In the genomic region with DNA sequence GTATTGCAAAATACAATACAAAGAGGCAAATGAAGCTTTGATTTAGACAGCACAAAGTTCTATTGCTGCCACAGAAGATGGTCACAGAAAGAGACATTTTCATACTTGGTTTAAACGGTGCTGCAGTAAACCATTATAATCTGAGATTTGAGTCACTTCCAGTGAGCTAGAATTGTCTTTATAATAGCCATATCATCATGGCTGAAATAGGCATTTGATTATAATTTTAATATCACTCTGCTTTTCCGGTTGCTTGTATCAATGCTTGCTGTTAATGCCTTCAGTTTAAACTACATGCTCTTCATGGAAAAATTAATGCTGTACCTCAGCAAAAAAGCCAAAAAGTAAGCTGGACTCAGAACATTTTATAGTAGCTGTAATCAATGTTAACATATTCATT, we compare ENCODE assay signal across 10 cellular contexts. TPM values are rescaled to one million over a fixed set of nuclear protein-coding genes. Genes with fewer than 3 reads are reported as not detected.
DNase-seq lines count a peak whose midpoint lies in the region; TF ChIP-seq lines count a peak whose summit lies in the region.
"Had no signal": no experiment of that assay in that cellular context is flagged by ENCODE, and none has a peak within 500 bp of the region (broad histone marks: within the 10 kb centered on the region; RNA-seq: fewer than 3 reads in every experiment).

No MANE protein-coding gene starts in this region.

- peaks cover 2% of the 10 kb centered on the region; the same call in 1 of the 2 replicates for H3K79me2 ChIP-seq in PC-9 (ENCODE audit: low read depth)

- no peaks in the 10 kb centered on the region for H3K9me3 Mint-ChIP-seq in activated naive CD8-positive, alpha-beta T cell (ENCODE audit: low read depth)
- no peaks in the 10 kb centered on the region for H3K9me3 Mint-ChIP-seq in activated naive CD8-positive, alpha-beta T cell treated with anti-CD3 and anti-CD28 coated beads for 36 hours
- H3K9me3 Mint-ChIP-seq in immature natural killer cell = no peaks in the 10 kb centered on the region

- no peak for DNase-seq in activated naive CD8-positive, alpha-beta T cell treated with anti-CD3 and anti-CD28 coated beads for 36 hours
- DNase-seq in PC-9 (no peak), immature natural killer cell (no peak), head of caudate nucleus (no peak), pons (ENCODE audit: low spot score) (no peak)
- DNase-seq in stimulated activated CD4-positive, alpha-beta T cell treated with anti-CD3 and anti-CD28 coated beads, Interleukin-1b, Interleukin-23, amount 100 ng/mL, for 48 hours = no peak

- no peaks in the 10 kb centered on the region for H3K9me2 ChIP-seq in PC-9 (ENCODE audit: insufficient read depth)

- H3K4me3 ChIP-seq in PC-9 = peak overlapping the region; percentile 51; the same call in 1 of the 2 replicates
- peak overlapping the region; percentile 66 to 82 (median 74) for H3K4me3 ChIP-seq in skeletal muscle tissue (ENCODE audit: low read length in 3 of 3)
- H3K4me3 ChIP-seq: lung had no signal

- no peak for TF ChIP-seq CTCF in PC-9 (conservative IDR thresholded peaks at IDR 0.05)

- H3K4me1 ChIP-seq in PC-9 (replicated peaks; ENCODE audit: insufficient read depth) (peaks cover 56% of the 10 kb centered on the region), skeletal muscle tissue (ENCODE audit: control insufficient read depth in 3 of 3, insufficient read depth in 3 of 3, low read length in 3 of 3) (peaks cover 16 to 28% (median 24%) of the 10 kb centered on the region in 3 donors)

- peak overlapping the region; percentile 83 for H3K4me2 ChIP-seq in PC-9

- CTCF ChIA-PET in PC-9 (lab: Charles Lee) = no interaction called here

- no TSS peak for BruUV-seq in PC-9 (replicated peaks; lab: Mats Ljungman, UMichigan)

- no peaks in the 10 kb centered on the region for H3K9me3 ChIP-seq in PC-9 (ENCODE audit: insufficient read depth, low read depth)
- H3K9me3 ChIP-seq in skeletal muscle tissue (ENCODE audit: control insufficient read depth in 3 of 3, low read length in 3 of 3) = no peaks in the 10 kb centered on the region
- H3K9me3 ChIP-seq: vagina had no signal

- intact Hi-C loops in PC-9 (cut with micrococcal nuclease; ENCODE audit: unreplicated experiment) = loop anchor here (1.0 kb wide), 1 partner anchor 154 kb away; no protein-coding TSS in a partner anchor
- intact Hi-C loops in head of caudate nucleus (cut with DNase I) = no loop called here

- no peak overlapping the region for H2AFZ ChIP-seq in PC-9

- no peak overlapping the region for H3K27ac Mint-ChIP-seq in activated naive CD8-positive, alpha-beta T cell
- H3K27ac Mint-ChIP-seq in activated naive CD8-positive, alpha-beta T cell treated with anti-CD3 and anti-CD28 coated beads for 36 hours = no peak overlapping the region
- peak overlapping the region in 2 of 6 donors; percentile 1 to 80 for H3K27ac Mint-ChIP-seq in immature natural killer cell

- H4K20me1 ChIP-seq in PC-9 (ENCODE audit: insufficient read depth) = no peaks in the 10 kb centered on the region

- peaks cover 35% of the 10 kb centered on the region for H3K4me1 Mint-ChIP-seq in activated naive CD8-positive, alpha-beta T cell (ENCODE audit: low read depth)
- peaks cover 20% of the 10 kb centered on the region for H3K4me1 Mint-ChIP-seq in activated naive CD8-positive, alpha-beta T cell treated with anti-CD3 and anti-CD28 coated beads for 36 hours
- H3K4me1 Mint-ChIP-seq in immature natural killer cell = peaks cover 37 to 56% of the 10 kb centered on the region in 2 donors

- H3K4me3 Mint-ChIP-seq in activated naive CD8-positive, alpha-beta T cell = peak overlapping the region; percentile 92
- no peak overlapping the region for H3K4me3 Mint-ChIP-seq in activated naive CD8-positive, alpha-beta T cell treated with anti-CD3 and anti-CD28 coated beads for 36 hours
- peak overlapping the region; percentile 1 to 96 (median 48) for H3K4me3 Mint-ChIP-seq in immature natural killer cell

- peak overlapping the region; percentile 66; the same call in 1 of the 2 replicates for H3K27ac ChIP-seq in PC-9
- peak overlapping the region; percentile 92 for H3K27ac ChIP-seq in skeletal muscle tissue (ENCODE audit: low read depth, low read length)

- H3K9ac ChIP-seq in skeletal muscle tissue (ENCODE audit: low read depth in 1 of 3, low read length in 3 of 3) = peak overlapping the region; percentile 78 to 88 (median 86)

- POLR2A ChIA-PET in PC-9 (lab: Charles Lee; ENCODE audit: unreplicated experiment) = interaction anchor here (0.6 kb wide), 1 partner anchor 46 kb away, joined by 11 read pairs; no protein-coding TSS in a partner anchor

- no peaks in the 10 kb centered on the region for H3K27me3 Mint-ChIP-seq in activated naive CD8-positive, alpha-beta T cell
- peaks cover 6% of the 10 kb centered on the region for H3K27me3 Mint-ChIP-seq in activated naive CD8-positive, alpha-beta T cell treated with anti-CD3 and anti-CD28 coated beads for 36 hours
- H3K27me3 Mint-ChIP-seq in immature natural killer cell (ENCODE audit: low read depth in 3 of 3) = peaks cover 2 to 10% (median 8%) of the 10 kb centered on the region in 3 donors

- no peaks in the 10 kb centered on the region for H3K36me3 Mint-ChIP-seq in activated naive CD8-positive, alpha-beta T cell
- H3K36me3 Mint-ChIP-seq in activated naive CD8-positive, alpha-beta T cell treated with anti-CD3 and anti-CD28 coated beads for 36 hours = peaks cover 7% of the 10 kb centered on the region
- no peaks in the 10 kb centered on the region for H3K36me3 Mint-ChIP-seq in immature natural killer cell

- H3K36me3 ChIP-seq in PC-9 (ENCODE audit: low read depth) = no peaks in the 10 kb centered on the region
- H3K36me3 ChIP-seq in skeletal muscle tissue (ENCODE audit: control insufficient read depth in 3 of 3, insufficient read depth in 3 of 3, low read length in 3 of 3) = no peaks in the 10 kb centered on the region
- H3K36me3 ChIP-seq: vagina had no signal

- no peaks in the 10 kb centered on the region for H3K27me3 ChIP-seq in PC-9 (ENCODE audit: insufficient read depth, low read depth)
- no peaks in the 10 kb centered on the region for H3K27me3 ChIP-seq in skeletal muscle tissue (ENCODE audit: control insufficient read depth in 3 of 3, insufficient read depth in 3 of 3, low read length in 3 of 3)
- H3K27me3 ChIP-seq: vagina had no signal

- peaks cover 24% of the 10 kb centered on the region for H3F3A ChIP-seq in PC-9 (ENCODE audit: insufficient read depth, low read depth)

RNA-seq across cellular contexts. Expression of a gene that starts 48.5 kb away (rescaled TPM):
- total RNA-seq in activated naive CD8-positive, alpha-beta T cell treated with anti-CD3 and anti-CD28 coated beads for 36 hours = 1 to 10 TPM; 1.5 to 1.9 TPM
- 1.1 and 1.4 TPM in 2 replicates for total RNA-seq in PC-9 (2021)
- 1 to 10 TPM in 1 of 3 donors, under 1 TPM in 1, not detected in 1; 0.63 to 1.1 TPM for polyA plus RNA-seq in immature natural killer cell
- 3.1 TPM for total RNA-seq in skeletal muscle tissue

RNA-seq across cellular contexts. Expression of a gene that starts 48.6 kb away (rescaled TPM):
- total RNA-seq in activated naive CD8-positive, alpha-beta T cell treated with anti-CD3 and anti-CD28 coated beads for 36 hours = 10 to 100 TPM; 25.6 to 26.5 TPM
- total RNA-seq in PC-9 (2021) = 31.5 and 39.1 TPM in 2 replicates
- polyA plus RNA-seq in immature natural killer cell = 10 to 100 TPM; 15.0 to 32.4 (median 28.4) TPM
- total RNA-seq in skeletal muscle tissue = 10.4 TPM
